1 cellular context compared by ENCODE assay signal in the genomic region with DNA sequence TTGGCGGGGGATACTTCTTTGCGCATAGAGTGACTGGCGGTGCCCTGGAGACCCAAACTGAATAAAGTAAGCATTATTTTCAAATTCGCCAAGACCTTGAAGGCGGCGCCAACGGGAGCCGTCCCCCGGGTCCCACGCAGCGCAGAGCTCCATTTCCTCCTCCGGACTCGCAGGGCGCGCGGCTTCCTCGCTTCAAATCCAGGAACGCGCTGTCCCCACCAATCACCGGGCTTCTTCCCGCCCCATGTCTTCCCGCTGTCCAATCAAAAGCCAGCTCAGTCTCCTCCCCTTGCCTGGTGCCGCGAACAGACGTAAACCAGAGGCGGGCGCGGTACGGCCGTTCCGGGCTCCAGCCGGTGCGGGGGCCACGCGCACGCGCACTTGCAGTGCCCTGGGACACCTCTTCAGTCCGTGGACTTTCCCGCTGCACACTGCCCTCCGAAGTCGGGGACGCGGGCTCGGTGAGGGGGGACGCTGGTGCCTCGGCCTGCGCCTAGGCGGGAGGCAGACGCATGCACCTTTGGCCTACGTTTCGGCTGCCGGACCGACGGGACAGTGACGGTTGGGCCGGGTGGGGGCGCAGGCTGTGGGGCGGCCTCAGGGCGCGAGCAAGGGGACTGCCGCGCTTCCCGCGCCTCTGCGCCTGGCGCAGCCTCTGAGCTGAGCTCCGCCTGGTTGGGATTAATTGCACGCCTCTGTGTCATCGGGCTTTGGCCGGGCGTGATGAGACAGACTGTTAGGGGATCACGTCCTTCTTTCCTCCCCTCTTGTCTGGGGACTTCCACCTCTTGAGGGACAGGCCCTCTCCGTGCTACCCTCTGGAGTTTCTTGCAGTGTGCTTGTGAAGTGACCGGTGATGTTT.
TF ChIP-seq lines count a peak whose summit lies in the region.

A gene with protein sequence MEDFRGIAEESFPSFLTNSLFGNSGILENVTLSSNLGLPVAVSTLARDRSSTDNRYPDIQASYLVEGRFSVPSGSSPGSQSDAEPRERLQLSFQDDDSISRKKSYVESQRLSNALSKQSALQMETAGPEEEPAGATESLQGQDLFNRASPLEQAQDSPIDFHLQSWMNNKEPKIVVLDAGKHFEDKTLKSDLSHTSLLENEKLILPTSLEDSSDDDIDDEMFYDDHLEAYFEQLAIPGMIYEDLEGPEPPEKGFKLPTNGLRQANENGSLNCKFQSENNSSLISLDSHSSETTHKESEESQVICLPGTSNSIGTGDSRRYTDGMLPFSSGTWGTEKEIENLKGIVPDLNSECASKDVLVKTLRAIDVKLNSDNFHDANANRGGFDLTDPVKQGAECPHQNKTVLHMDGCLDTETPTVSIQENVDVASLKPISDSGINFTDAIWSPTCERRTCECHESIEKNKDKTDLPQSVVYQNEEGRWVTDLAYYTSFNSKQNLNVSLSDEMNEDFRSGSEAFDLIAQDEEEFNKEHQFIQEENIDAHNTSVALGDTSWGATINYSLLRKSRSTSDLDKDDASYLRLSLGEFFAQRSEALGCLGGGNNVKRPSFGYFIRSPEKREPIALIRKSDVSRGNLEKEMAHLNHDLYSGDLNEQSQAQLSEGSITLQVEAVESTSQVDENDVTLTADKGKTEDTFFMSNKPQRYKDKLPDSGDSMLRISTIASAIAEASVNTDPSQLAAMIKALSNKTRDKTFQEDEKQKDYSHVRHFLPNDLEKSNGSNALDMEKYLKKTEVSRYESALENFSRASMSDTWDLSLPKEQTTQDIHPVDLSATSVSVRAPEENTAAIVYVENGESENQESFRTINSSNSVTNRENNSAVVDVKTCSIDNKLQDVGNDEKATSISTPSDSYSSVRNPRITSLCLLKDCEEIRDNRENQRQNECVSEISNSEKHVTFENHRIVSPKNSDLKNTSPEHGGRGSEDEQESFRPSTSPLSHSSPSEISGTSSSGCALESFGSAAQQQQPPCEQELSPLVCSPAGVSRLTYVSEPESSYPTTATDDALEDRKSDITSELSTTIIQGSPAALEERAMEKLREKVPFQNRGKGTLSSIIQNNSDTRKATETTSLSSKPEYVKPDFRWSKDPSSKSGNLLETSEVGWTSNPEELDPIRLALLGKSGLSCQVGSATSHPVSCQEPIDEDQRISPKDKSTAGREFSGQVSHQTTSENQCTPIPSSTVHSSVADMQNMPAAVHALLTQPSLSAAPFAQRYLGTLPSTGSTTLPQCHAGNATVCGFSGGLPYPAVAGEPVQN (N-terminal part only) (plus strand): TSS at position 386 of the 862 bp plus-strand sequence. CDS start 8,063 bp downstream, outside the sequence.

TF ChIP-seq in HepG2, 621 proteins besides CTCF, POLR2A, EP300 and RAD21 (continued from another document and continues in another):
- TF ChIP-seq, protein P1, sequence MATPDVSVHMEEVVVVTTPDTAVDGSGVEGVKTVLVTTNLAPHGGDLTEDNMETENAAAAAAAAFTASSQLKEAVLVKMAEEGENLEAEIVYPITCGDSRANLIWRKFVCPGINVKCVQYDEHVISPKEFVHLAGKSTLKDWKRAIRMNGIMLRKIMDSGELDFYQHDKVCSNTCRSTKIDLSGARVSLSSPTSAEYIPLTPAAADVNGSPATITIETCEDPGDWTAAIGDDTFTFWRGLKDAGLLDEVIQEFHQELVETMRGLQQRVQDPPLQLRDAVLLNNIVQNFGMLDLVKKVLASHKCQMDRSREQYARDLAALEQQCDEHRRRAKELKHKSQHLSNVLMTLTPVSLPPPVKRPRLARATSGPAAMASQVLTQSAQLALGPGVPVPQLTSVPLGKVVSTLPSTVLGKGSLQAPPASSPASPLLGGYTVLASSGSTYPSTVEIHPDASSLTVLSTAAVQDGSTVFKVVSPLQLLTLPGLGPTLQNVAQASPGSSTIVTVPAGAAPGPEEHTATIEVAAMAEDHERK (CRISPR knock-in tag; IDR thresholded peaks at IDR 0.05; ENCODE audit: low read depth): peak; percentile 39; the same call in 1 of the 2 replicates
- TF ChIP-seq, protein P2, sequence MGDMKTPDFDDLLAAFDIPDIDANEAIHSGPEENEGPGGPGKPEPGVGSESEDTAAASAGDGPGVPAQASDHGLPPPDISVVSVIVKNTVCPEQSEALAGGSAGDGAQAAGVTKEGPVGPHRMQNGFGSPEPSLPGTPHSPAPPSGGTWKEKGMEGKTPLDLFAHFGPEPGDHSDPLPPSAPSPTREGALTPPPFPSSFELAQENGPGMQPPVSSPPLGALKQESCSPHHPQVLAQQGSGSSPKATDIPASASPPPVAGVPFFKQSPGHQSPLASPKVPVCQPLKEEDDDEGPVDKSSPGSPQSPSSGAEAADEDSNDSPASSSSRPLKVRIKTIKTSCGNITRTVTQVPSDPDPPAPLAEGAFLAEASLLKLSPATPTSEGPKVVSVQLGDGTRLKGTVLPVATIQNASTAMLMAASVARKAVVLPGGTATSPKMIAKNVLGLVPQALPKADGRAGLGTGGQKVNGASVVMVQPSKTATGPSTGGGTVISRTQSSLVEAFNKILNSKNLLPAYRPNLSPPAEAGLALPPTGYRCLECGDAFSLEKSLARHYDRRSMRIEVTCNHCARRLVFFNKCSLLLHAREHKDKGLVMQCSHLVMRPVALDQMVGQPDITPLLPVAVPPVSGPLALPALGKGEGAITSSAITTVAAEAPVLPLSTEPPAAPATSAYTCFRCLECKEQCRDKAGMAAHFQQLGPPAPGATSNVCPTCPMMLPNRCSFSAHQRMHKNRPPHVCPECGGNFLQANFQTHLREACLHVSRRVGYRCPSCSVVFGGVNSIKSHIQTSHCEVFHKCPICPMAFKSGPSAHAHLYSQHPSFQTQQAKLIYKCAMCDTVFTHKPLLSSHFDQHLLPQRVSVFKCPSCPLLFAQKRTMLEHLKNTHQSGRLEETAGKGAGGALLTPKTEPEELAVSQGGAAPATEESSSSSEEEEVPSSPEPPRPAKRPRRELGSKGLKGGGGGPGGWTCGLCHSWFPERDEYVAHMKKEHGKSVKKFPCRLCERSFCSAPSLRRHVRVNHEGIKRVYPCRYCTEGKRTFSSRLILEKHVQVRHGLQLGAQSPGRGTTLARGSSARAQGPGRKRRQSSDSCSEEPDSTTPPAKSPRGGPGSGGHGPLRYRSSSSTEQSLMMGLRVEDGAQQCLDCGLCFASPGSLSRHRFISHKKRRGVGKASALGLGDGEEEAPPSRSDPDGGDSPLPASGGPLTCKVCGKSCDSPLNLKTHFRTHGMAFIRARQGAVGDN (CRISPR knock-in tag; IDR thresholded peaks at IDR 0.05): peak; percentile 98
- peak; percentile 78; the same call in 1 of the 2 replicates for TF ChIP-seq SIN3B (IDR thresholded peaks at IDR 0.05; ENCODE audit: low read length)
- TF ChIP-seq, protein P3, sequence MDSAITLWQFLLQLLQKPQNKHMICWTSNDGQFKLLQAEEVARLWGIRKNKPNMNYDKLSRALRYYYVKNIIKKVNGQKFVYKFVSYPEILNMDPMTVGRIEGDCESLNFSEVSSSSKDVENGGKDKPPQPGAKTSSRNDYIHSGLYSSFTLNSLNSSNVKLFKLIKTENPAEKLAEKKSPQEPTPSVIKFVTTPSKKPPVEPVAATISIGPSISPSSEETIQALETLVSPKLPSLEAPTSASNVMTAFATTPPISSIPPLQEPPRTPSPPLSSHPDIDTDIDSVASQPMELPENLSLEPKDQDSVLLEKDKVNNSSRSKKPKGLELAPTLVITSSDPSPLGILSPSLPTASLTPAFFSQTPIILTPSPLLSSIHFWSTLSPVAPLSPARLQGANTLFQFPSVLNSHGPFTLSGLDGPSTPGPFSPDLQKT (CRISPR knock-in tag; IDR thresholded peaks at IDR 0.05; ENCODE audit: borderline replicate concordance): peak; percentile 67; the same call in 1 of the 2 replicates
- TF ChIP-seq, protein P4, sequence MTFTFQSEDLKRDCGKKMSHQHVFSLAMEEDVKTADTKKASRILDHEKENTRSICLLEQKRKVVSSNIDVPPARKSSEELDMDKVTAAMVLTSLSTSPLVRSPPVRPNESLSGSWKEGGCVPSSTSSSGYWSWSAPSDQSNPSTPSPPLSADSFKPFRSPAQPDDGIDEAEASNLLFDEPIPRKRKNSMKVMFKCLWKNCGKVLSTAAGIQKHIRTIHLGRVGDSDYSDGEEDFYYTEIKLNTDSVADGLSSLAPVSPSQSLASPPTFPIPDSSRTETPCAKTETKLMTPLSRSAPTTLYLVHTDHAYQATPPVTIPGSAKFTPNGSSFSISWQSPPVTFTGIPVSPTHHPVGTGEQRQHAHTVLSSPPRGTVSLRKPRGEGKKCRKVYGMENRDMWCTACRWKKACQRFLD (CRISPR knock-in tag; IDR thresholded peaks at IDR 0.05; ENCODE audit: borderline replicate concordance): peak; percentile 87
- TF ChIP-seq SRSF1 (optimal IDR thresholded peaks at IDR 0.05; ENCODE audit: low read depth, low read length): peak; percentile 76
- no peak for TF ChIP-seq KAT2B (IDR thresholded peaks at IDR 0.05; ENCODE audit: borderline replicate concordance, low read depth, low read length)
- peak; percentile 53; the same call in 1 of the 2 replicates for TF ChIP-seq ZNF34 (CRISPR knock-in tag; IDR thresholded peaks at IDR 0.05; ENCODE audit: borderline replicate concordance)
- TF ChIP-seq ZNF839 (CRISPR knock-in tag; IDR thresholded peaks at IDR 0.05; ENCODE audit: borderline replicate concordance): 0 out of 2 replicates have a peak, but pooled peaks have one; percentile 54
- TF ChIP-seq ZNF317 (CRISPR knock-in tag; IDR thresholded peaks at IDR 0.05): peak; percentile 89
- TF ChIP-seq NFE2L1 (CRISPR knock-in tag; IDR thresholded peaks at IDR 0.05; ENCODE audit: borderline replicate concordance): 0 out of 2 replicates have a peak, but pooled peaks have one; percentile 37
- TF ChIP-seq ZNF225 (CRISPR knock-in tag; IDR thresholded peaks at IDR 0.05): peak; percentile 92
- TF ChIP-seq RARA (CRISPR knock-in tag; IDR thresholded peaks at IDR 0.05): peak; percentile 39; the same call in 1 of the 2 replicates
- TF ChIP-seq ZMYM3 (CRISPR knock-in tag; IDR thresholded peaks at IDR 0.05): peak; percentile 50; the same call in 1 of the 2 replicates
- peak; percentile 69; the same call in 1 of the 2 replicates for TF ChIP-seq TMF1 (CRISPR knock-in tag; IDR thresholded peaks at IDR 0.05; ENCODE audit: low read depth)
- TF ChIP-seq, protein P5, sequence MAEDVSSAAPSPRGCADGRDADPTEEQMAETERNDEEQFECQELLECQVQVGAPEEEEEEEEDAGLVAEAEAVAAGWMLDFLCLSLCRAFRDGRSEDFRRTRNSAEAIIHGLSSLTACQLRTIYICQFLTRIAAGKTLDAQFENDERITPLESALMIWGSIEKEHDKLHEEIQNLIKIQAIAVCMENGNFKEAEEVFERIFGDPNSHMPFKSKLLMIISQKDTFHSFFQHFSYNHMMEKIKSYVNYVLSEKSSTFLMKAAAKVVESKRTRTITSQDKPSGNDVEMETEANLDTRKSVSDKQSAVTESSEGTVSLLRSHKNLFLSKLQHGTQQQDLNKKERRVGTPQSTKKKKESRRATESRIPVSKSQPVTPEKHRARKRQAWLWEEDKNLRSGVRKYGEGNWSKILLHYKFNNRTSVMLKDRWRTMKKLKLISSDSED (CRISPR knock-in tag; IDR thresholded peaks at IDR 0.05): 0 out of 2 replicates have a peak, but pooled peaks have one; percentile 21
- TF ChIP-seq ZNF629 (CRISPR knock-in tag; conservative IDR thresholded peaks at IDR 0.05): peak; percentile 63
- TF ChIP-seq ZNF329 (CRISPR knock-in tag; IDR thresholded peaks at IDR 0.05; ENCODE audit: low read depth): no peak
- TF ChIP-seq ZNF567 (CRISPR knock-in tag; IDR thresholded peaks at IDR 0.05; ENCODE audit: borderline replicate concordance): 0 out of 2 replicates have a peak, but pooled peaks have one; percentile 43
- TF ChIP-seq GABPB1 (CRISPR knock-in tag; IDR thresholded peaks at IDR 0.05): peak; percentile 88
- no peak for TF ChIP-seq MEIS2 (CRISPR knock-in tag; IDR thresholded peaks at IDR 0.05)
- TF ChIP-seq MYC (CRISPR knock-in tag; IDR thresholded peaks at IDR 0.05; ENCODE audit: borderline replicate concordance): peak; percentile 95
- TF ChIP-seq, protein P6, sequence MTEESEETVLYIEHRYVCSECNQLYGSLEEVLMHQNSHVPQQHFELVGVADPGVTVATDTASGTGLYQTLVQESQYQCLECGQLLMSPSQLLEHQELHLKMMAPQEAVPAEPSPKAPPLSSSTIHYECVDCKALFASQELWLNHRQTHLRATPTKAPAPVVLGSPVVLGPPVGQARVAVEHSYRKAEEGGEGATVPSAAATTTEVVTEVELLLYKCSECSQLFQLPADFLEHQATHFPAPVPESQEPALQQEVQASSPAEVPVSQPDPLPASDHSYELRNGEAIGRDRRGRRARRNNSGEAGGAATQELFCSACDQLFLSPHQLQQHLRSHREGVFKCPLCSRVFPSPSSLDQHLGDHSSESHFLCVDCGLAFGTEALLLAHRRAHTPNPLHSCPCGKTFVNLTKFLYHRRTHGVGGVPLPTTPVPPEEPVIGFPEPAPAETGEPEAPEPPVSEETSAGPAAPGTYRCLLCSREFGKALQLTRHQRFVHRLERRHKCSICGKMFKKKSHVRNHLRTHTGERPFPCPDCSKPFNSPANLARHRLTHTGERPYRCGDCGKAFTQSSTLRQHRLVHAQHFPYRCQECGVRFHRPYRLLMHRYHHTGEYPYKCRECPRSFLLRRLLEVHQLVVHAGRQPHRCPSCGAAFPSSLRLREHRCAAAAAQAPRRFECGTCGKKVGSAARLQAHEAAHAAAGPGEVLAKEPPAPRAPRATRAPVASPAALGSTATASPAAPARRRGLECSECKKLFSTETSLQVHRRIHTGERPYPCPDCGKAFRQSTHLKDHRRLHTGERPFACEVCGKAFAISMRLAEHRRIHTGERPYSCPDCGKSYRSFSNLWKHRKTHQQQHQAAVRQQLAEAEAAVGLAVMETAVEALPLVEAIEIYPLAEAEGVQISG (CRISPR knock-in tag; IDR thresholded peaks at IDR 0.05): peak; percentile 84
- TF ChIP-seq ATF7 (IDR thresholded peaks at IDR 0.05): no peak
- no peak for TF ChIP-seq ATF7 (CRISPR knock-in tag; IDR thresholded peaks at IDR 0.05)
- no peak for TF ChIP-seq ZNF10 (CRISPR knock-in tag; IDR thresholded peaks at IDR 0.05; ENCODE audit: borderline replicate concordance, low read depth)
- no peak for TF ChIP-seq ZNF282 (IDR thresholded peaks at IDR 0.05; ENCODE audit: partially characterized antibody)
- peak; percentile 92 for TF ChIP-seq SATB2 (CRISPR knock-in tag; IDR thresholded peaks at IDR 0.05)
- TF ChIP-seq PCBP1 (IDR thresholded peaks at IDR 0.05; ENCODE audit: borderline replicate concordance, low read depth, low read length): no peak
- TF ChIP-seq, protein P7, sequence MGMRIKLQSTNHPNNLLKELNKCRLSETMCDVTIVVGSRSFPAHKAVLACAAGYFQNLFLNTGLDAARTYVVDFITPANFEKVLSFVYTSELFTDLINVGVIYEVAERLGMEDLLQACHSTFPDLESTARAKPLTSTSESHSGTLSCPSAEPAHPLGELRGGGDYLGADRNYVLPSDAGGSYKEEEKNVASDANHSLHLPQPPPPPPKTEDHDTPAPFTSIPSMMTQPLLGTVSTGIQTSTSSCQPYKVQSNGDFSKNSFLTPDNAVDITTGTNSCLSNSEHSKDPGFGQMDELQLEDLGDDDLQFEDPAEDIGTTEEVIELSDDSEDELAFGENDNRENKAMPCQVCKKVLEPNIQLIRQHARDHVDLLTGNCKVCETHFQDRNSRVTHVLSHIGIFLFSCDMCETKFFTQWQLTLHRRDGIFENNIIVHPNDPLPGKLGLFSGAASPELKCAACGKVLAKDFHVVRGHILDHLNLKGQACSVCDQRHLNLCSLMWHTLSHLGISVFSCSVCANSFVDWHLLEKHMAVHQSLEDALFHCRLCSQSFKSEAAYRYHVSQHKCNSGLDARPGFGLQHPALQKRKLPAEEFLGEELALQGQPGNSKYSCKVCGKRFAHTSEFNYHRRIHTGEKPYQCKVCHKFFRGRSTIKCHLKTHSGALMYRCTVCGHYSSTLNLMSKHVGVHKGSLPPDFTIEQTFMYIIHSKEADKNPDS (CRISPR knock-in tag; IDR thresholded peaks at IDR 0.05): peak; percentile 49; the same call in 1 of the 2 replicates
- TF ChIP-seq ZNF569 (CRISPR knock-in tag; IDR thresholded peaks at IDR 0.05; ENCODE audit: borderline replicate concordance): no peak
- no peak for TF ChIP-seq TCF12 (IDR thresholded peaks at IDR 0.05)
- peak; percentile 80; the same call in 1 of the 2 replicates for TF ChIP-seq TCF12 (CRISPR knock-in tag; IDR thresholded peaks at IDR 0.05)
